Comparison of ENCODE assay signal across 14 cellular contexts in genomic region chr7:91080351-91080750, GRCh38.
A peak's percentile ranks its signal among the peaks of the same experiment; 100 is the strongest.
DNase-seq lines count a peak whose midpoint lies in the region; ATAC-seq and TF ChIP-seq lines count a peak whose summit lies in the region.
"Had no signal": no experiment of that assay in that cellular context is flagged by ENCODE, and none has a peak within 500 bp of the region (broad histone marks: within the 10 kb centered on the region; RNA-seq: fewer than 3 reads in every experiment).

No MANE protein-coding gene starts in this region.

- peaks cover 7% of the 10 kb centered on the region for H3K36me3 Mint-ChIP-seq in osteocyte (ENCODE audit: unreplicated experiment)
- H3K36me3 Mint-ChIP-seq: CD4-positive, CD25-positive, alpha-beta regulatory T cell had no signal

- H3K27me3 ChIP-seq in BLaER1 (no peaks in the 10 kb centered on the region), Karpas-422 (ENCODE audit: low read length) (no peaks in the 10 kb centered on the region), adipocyte (replicated peaks; ENCODE audit: control insufficient read depth, insufficient read depth, low read length) (no peaks in the 10 kb centered on the region)

- peak overlapping the region; percentile 49; the same call in 1 of the 2 replicates for H3K4me2 ChIP-seq in BLaER1
- peak overlapping the region; percentile 64 for H3K4me2 ChIP-seq in Karpas-422 (ENCODE audit: low read depth, low read length, poor library complexity, severe bottlenecking)
- H3K4me2 ChIP-seq: GM23338 had no signal

- no peak overlapping the region for H3K4me3 Mint-ChIP-seq in osteocyte (ENCODE audit: unreplicated experiment)
- H3K4me3 Mint-ChIP-seq: CD4-positive, CD25-positive, alpha-beta regulatory T cell; GM23338 had no signal

- no peaks in the 10 kb centered on the region for H3K79me2 ChIP-seq in Karpas-422 (ENCODE audit: low read length)

- DNase-seq in Karpas-422 (no peak), adipocyte (ENCODE audit: low read depth) (no peak), osteocyte (ENCODE audit: extremely low spot score, unreplicated experiment) (no peak), NOMO-1 treated with dmso at 0.1 percent for 144 hours (lab: John Stamatoyannopoulos, UW; ENCODE audit: unreplicated experiment) (no peak), cerebellum (ENCODE audit: low spot score) (no peak)
- DNase-seq in activated CD4-positive, alpha-beta T cell treated with anti-CD3 and anti-CD28 coated beads for 1 hour = no peak
- DNase-seq: CD4-positive, CD25-positive, alpha-beta regulatory T cell; DMS53; H7 had no signal

- H3K9me2 ChIP-seq in Karpas-422 (replicated peaks; ENCODE audit: insufficient read depth, low read length) = no peaks in the 10 kb centered on the region

- H3K36me3 ChIP-seq in BLaER1 (peaks cover 13% of the 10 kb centered on the region), Karpas-422 (ENCODE audit: insufficient read depth, low read length) (no peaks in the 10 kb centered on the region), adipocyte (ENCODE audit: control insufficient read depth, insufficient read depth, low read length, severe bottlenecking) (no peaks in the 10 kb centered on the region)

- H3K4me1 ChIP-seq in BLaER1 (peaks cover 30% of the 10 kb centered on the region), Karpas-422 (ENCODE audit: low read length) (peaks cover 48% of the 10 kb centered on the region), adipocyte (ENCODE audit: control insufficient read depth, insufficient read depth, low read length) (peaks cover 49% of the 10 kb centered on the region)

- H4K20me1 ChIP-seq in BLaER1 (no peaks in the 10 kb centered on the region), Karpas-422 (ENCODE audit: insufficient read depth, low read depth, low read length) (no peaks in the 10 kb centered on the region)

- peaks cover 64% of the 10 kb centered on the region for H3K4me1 Mint-ChIP-seq in osteocyte (ENCODE audit: unreplicated experiment)

- peak overlapping the region; percentile 27 for H3K27ac Mint-ChIP-seq in osteocyte (ENCODE audit: unreplicated experiment)
- H3K27ac Mint-ChIP-seq: CD4-positive, CD25-positive, alpha-beta regulatory T cell; GM23338 had no signal

- H3K27ac ChIP-seq in BLaER1 = no peak overlapping the region
- H3K27ac ChIP-seq in Karpas-422 (ENCODE audit: low read length) = peak overlapping the region; percentile 78
- H3K27ac ChIP-seq: HL-60 had no signal

- peaks cover 5% of the 10 kb centered on the region for H3K9me3 Mint-ChIP-seq in osteocyte (ENCODE audit: unreplicated experiment)
- H3K9me3 Mint-ChIP-seq: GM23338 had no signal

- H3K9ac ChIP-seq in BLaER1 (no peak overlapping the region), Karpas-422 (ENCODE audit: low read length) (no peak overlapping the region), adipocyte (ENCODE audit: low read length) (no peak overlapping the region)

- H3K4me3 ChIP-seq in BLaER1 (no peak overlapping the region), Karpas-422 (ENCODE audit: low read length) (peak overlapping the region; percentile 24), adipocyte (ENCODE audit: low read length) (peak overlapping the region; percentile 6)
- H3K4me3 ChIP-seq: GM12878, GM23338 had no signal

- ATAC-seq in HG03097 (IDR thresholded peaks at IDR 0.05; ENCODE audit: low FRiP score, unreplicated experiment) = no peak
- ATAC-seq: GM12878, GM23338 had no signal

- no peak for TF ChIP-seq CTCF in osteocyte (IDR thresholded peaks at IDR 0.05)

- H3K27me3 Mint-ChIP-seq in osteocyte (ENCODE audit: unreplicated experiment) = no peaks in the 10 kb centered on the region

- no peaks in the 10 kb centered on the region for H3K9me3 ChIP-seq in BLaER1
- H3K9me3 ChIP-seq in Karpas-422 (ENCODE audit: low read length) = no peaks in the 10 kb centered on the region
- no peaks in the 10 kb centered on the region for H3K9me3 ChIP-seq in adipocyte (ENCODE audit: control insufficient read depth, low read length)

- H2AFZ ChIP-seq in Karpas-422 (ENCODE audit: low read length) = no peak overlapping the region
- H2AFZ ChIP-seq: GM23338 had no signal
